In the genomic region with DNA sequence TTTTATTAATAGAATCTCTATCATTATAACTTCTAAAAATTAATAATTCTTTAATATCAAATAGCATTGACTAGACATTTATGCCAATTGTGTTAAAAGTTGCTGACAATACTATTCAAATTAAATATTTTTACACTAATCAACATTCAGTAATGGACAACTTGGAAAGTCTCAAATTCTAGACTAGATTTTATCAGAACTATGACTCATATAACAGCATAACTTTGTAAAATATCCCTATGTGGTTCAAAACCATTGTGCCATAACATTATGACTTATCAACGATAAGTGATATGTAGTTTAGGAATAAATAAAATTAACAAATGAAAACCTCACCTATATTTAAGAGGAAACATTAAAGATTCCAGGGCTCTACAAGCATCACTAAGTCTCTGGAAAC, we compare ENCODE assay signal across 22 cellular contexts.
DNase-seq lines count a peak whose midpoint lies in the region; ATAC-seq, FAIRE-seq and TF ChIP-seq lines count a peak whose summit lies in the region.
"Had no signal": no experiment of that assay in that cellular context is flagged by ENCODE, and none has a peak within 500 bp of the region (broad histone marks: within the 10 kb centered on the region; RNA-seq: fewer than 3 reads in every experiment).

No MANE protein-coding gene starts in this region.

- no peaks in the 10 kb centered on the region for H3K27me3 Mint-ChIP-seq in Caco-2 (ENCODE audit: insufficient read depth, unreplicated experiment)
- H3K27me3 Mint-ChIP-seq: CD4-positive, CD25-positive, alpha-beta regulatory T cell had no signal

- POLR2A ChIA-PET in PC-3 (lab: Charles Lee; ENCODE audit: unreplicated experiment) (no interaction called here), Caco-2 (lab: Charles Lee) (no interaction called here)

- H3K27ac ChIP-seq in PC-3 (ENCODE audit: low read length): no peak overlapping the region
- H3K27ac ChIP-seq in kidney (ENCODE audit: low read depth in 2 of 2, low read length in 2 of 2): no peak overlapping the region
- no peak overlapping the region for H3K27ac ChIP-seq in spleen
- H3K27ac ChIP-seq: KMS-11, SK-N-MC had no signal

- peak; percentile 49 for FAIRE-seq in kidney (lab: Jason Lieb, UNC)
- FAIRE-seq: GM12892 had no signal

- H3K9me3 ChIP-seq in PC-3 (ENCODE audit: low read length): no peaks in the 10 kb centered on the region
- no peaks in the 10 kb centered on the region for H3K9me3 ChIP-seq in kidney (ENCODE audit: control insufficient read depth in 1 of 2, low read length in 2 of 2)
- H3K9me3 ChIP-seq in Caco-2: no peaks in the 10 kb centered on the region; the same call in 1 of the 2 replicates
- peaks cover 0 to under 1% (median 0%) of the 10 kb centered on the region in 8 donors for H3K9me3 ChIP-seq in spleen

- H3K9ac ChIP-seq in PC-3 (ENCODE audit: low read length) (no peak overlapping the region), kidney (ENCODE audit: low read length in 2 of 2) (no peak overlapping the region)
- H3K9ac ChIP-seq: KMS-11 had no signal

- no peak for TF ChIP-seq POLR2A in spleen (IDR thresholded peaks at IDR 0.05)

- H3K4me1 ChIP-seq in PC-3 (ENCODE audit: insufficient read depth, low read length) (peaks cover 5% of the 10 kb centered on the region; the same call in 1 of the 2 replicates), kidney (ENCODE audit: control insufficient read depth in 1 of 2, insufficient read depth in 1 of 2, low read depth in 1 of 2, low read length in 2 of 2) (no peaks in the 10 kb centered on the region), Caco-2 (peaks cover 4% of the 10 kb centered on the region; the same call in 1 of the 2 replicates), spleen (peaks cover 0 to 4% (median 0%) of the 10 kb centered on the region in 6 donors)

- ATAC-seq in PC-3: no peak

- H3K4me1 Mint-ChIP-seq in Caco-2 (ENCODE audit: low read depth, unreplicated experiment): peaks cover 8% of the 10 kb centered on the region
- H3K4me1 Mint-ChIP-seq: CD4-positive, CD25-positive, alpha-beta regulatory T cell had no signal

- H3K36me3 ChIP-seq in PC-3 (ENCODE audit: low read depth, low read length) (no peaks in the 10 kb centered on the region), kidney (ENCODE audit: control insufficient read depth in 1 of 2, insufficient read depth in 2 of 2, low read length in 2 of 2) (no peaks in the 10 kb centered on the region), Caco-2 (ENCODE audit: control insufficient read depth, insufficient read depth, low read length) (no peaks in the 10 kb centered on the region), spleen (peaks cover 0 to 26% (median 6%) of the 10 kb centered on the region in 6 donors)

- no peak overlapping the region for H3K4me3 ChIP-seq in PC-3 (ENCODE audit: low read length)
- H3K4me3 ChIP-seq in choroid plexus epithelial cell (ENCODE audit: low read depth, low read length): no peak overlapping the region
- no peak overlapping the region for H3K4me3 ChIP-seq in kidney (ENCODE audit: low read length in 2 of 2)
- H3K4me3 ChIP-seq in Caco-2 (ENCODE audit: low read depth, low read length): no peak overlapping the region
- no peak overlapping the region for H3K4me3 ChIP-seq in spleen
- H3K4me3 ChIP-seq: SK-N-MC had no signal

- H3K36me3 Mint-ChIP-seq in Caco-2 (ENCODE audit: insufficient read depth, unreplicated experiment): no peaks in the 10 kb centered on the region
- H3K36me3 Mint-ChIP-seq: CD4-positive, CD25-positive, alpha-beta regulatory T cell had no signal

- H3F3A ChIP-seq in PC-3 (ENCODE audit: low read length, unreplicated experiment): no peaks in the 10 kb centered on the region

- no peaks in the 10 kb centered on the region for H3K9me2 ChIP-seq in PC-3 (replicated peaks; ENCODE audit: low read length)

- CTCF ChIA-PET in PC-3 (lab: Charles Lee) (no interaction called here), Caco-2 (lab: Charles Lee) (no interaction called here)

- no peak overlapping the region for H3K4me3 Mint-ChIP-seq in Caco-2 (ENCODE audit: unreplicated experiment)
- H3K4me3 Mint-ChIP-seq: CD4-positive, CD25-positive, alpha-beta regulatory T cell had no signal

- DNase-seq in ELR (ENCODE audit: low read depth): peak; percentile 42
- peak; percentile 35 for DNase-seq in PC-3
- DNase-seq in choroid plexus epithelial cell (ENCODE audit: low read depth): peak; percentile 34
- no peak for DNase-seq in kidney
- DNase-seq in Caco-2: no peak
- no peak for DNase-seq in stimulated activated CD4-positive, alpha-beta T cell treated with anti-CD3 and anti-CD28 coated beads, Interleukin-2, amount 100 ng/mL, for 48 hours
- no peak for DNase-seq in spleen
- no peak for DNase-seq in cardiac septum (ENCODE audit: low spot score)
- DNase-seq: CD4-positive, CD25-positive, alpha-beta regulatory T cell; DMS79; GOT3; MV-4-11; NCI-H1105 treated with DMSO at 0.1 percent for 48 hours; NCI-H2081; NCI-H2171; NCI-H524 treated with DMSO at 0.1 percent for 48 hours; NCI-H82; RPMI8226; SHP77 had no signal

- no peak overlapping the region for H3K4me2 ChIP-seq in PC-3 (ENCODE audit: low read length)
- H3K4me2 ChIP-seq: KMS-11 had no signal

- BruUV-seq in PC-3 (replicated peaks; lab: Mats Ljungman, UMichigan) (no TSS peak), Caco-2 (replicated peaks; lab: Mats Ljungman, UMichigan) (no TSS peak)

- intact Hi-C loops in PC-3 (cut with micrococcal nuclease) (loop anchor here (10.0 kb wide), 1 partner anchor 93 kb away; no protein-coding TSS in a partner anchor), kidney (cut with DNase I) (no loop called here), Caco-2 (cut with micrococcal nuclease; ENCODE audit: unreplicated experiment) (no loop called here), spleen (cut with DNase I; ENCODE audit: low total_unique reads) (no loop called here), cardiac septum (cut with DNase I) (no loop called here)

- peaks cover 20% of the 10 kb centered on the region for H3K9me3 Mint-ChIP-seq in Caco-2 (ENCODE audit: unreplicated experiment)

- H2AFZ ChIP-seq in PC-3 (ENCODE audit: low read length): no peak overlapping the region

- H3K79me2 ChIP-seq in PC-3 (ENCODE audit: low read length): no peaks in the 10 kb centered on the region

- 88 to 100% (median 92%) methylated on average over 1 of the region's 1 CpG for WGBS in spleen, 5 donors

- TF ChIP-seq CTCF in PC-3 (conservative IDR thresholded peaks at IDR 0.05; ENCODE audit: low read depth, low read length) (no peak), choroid plexus epithelial cell (conservative IDR thresholded peaks at IDR 0.05; ENCODE audit: low read depth, low read length) (no peak), kidney (IDR thresholded peaks at IDR 0.05; ENCODE audit: borderline replicate concordance, extremely low read depth, insufficient read depth) (no peak), Caco-2 (IDR thresholded peaks at IDR 0.05; ENCODE audit: insufficient read depth in 1 of 2, low read depth in 1 of 2, low read length in 1 of 2, severe bottlenecking in 1 of 2, unreplicated experiment in 1 of 2) (no peak), spleen (IDR thresholded peaks at IDR 0.05 in 8 of 11, conservative IDR thresholded peaks at IDR 0.05 in 3 of 11) (no peak)

- no peak overlapping the region for H3K27ac Mint-ChIP-seq in Caco-2 (ENCODE audit: unreplicated experiment)
- H3K27ac Mint-ChIP-seq: CD4-positive, CD25-positive, alpha-beta regulatory T cell had no signal

- H3K27me3 ChIP-seq in PC-3 (ENCODE audit: low read length) (no peaks in the 10 kb centered on the region), Caco-2 (replicated peaks; ENCODE audit: control insufficient read depth, insufficient read depth, low read length) (no peaks in the 10 kb centered on the region), spleen (replicated peaks in 1 of 7) (no peaks in the 10 kb centered on the region)

- H4K20me1 ChIP-seq in PC-3 (ENCODE audit: low read length): no peaks in the 10 kb centered on the region

Comparison
In these comparisons a context has a peak if more than half of its experiments do, and no peak if none do; other contexts are left out.
1. DNase-seq: peak in ELR (single experiment), PC-3 (single experiment) and choroid plexus epithelial cell (single experiment); none in kidney (single experiment), Caco-2 (0 of 2), stimulated activated CD4-positive, alpha-beta T cell treated with anti-CD3 and anti-CD28 coated beads, Interleukin-2, amount 100 ng/mL, for 48 hours (0 of 2), spleen (single experiment) and cardiac septum (single experiment).